Comparison of ENCODE assay signal across 8 cellular contexts in genomic region chr22:46661221-46661851, GRCh38. TPM values are rescaled to one million over a fixed set of nuclear protein-coding genes. Genes with fewer than 3 reads are reported as not detected.
DNase-seq lines count a peak whose midpoint lies in the region; ATAC-seq and TF ChIP-seq lines count a peak whose summit lies in the region.

No MANE protein-coding gene starts in this region.

- ATAC-seq in activated CD8-positive, alpha-beta memory T cell treated with anti-CD3 and anti-CD28 coated beads, Interleukin-2, amount 10 ng/mL, durations not matched to agents 7 days and 5 days = peak; percentile 55
- peak in 3 of 4 donors; percentile 27 to 76 (median 45) for ATAC-seq in heart left ventricle
- peak; percentile 88 for ATAC-seq in stimulated activated effector memory CD8-positive, alpha-beta T cell treated with anti-CD3 and anti-CD28 coated beads, Interleukin-12 subunit alpha, Interleukin-12 subunit beta, amount 100 ng/mL, for 72 hours
- ATAC-seq in GM21447 (IDR thresholded peaks at IDR 0.05; ENCODE audit: unreplicated experiment) = no peak
- no peak for ATAC-seq in GM21528 (IDR thresholded peaks at IDR 0.05; ENCODE audit: low FRiP score, unreplicated experiment)

- peak overlapping the region; percentile 43 for H3K27ac Mint-ChIP-seq in activated CD8-positive, alpha-beta memory T cell treated with anti-CD3 and anti-CD28 coated beads, Interleukin-2, amount 10 ng/mL, durations not matched to agents 7 days and 5 days
- H3K27ac Mint-ChIP-seq in stimulated activated effector memory CD8-positive, alpha-beta T cell treated with anti-CD3 and anti-CD28 coated beads, Interleukin-12 subunit alpha, Interleukin-12 subunit beta, amount 100 ng/mL, for 72 hours = peak overlapping the region; percentile 87

- H3K4me3 Mint-ChIP-seq in activated CD8-positive, alpha-beta memory T cell treated with anti-CD3 and anti-CD28 coated beads, Interleukin-2, amount 10 ng/mL, durations not matched to agents 7 days and 5 days = no peak overlapping the region
- peak overlapping the region; percentile 24 for H3K4me3 Mint-ChIP-seq in stimulated activated effector memory CD8-positive, alpha-beta T cell treated with anti-CD3 and anti-CD28 coated beads, Interleukin-12 subunit alpha, Interleukin-12 subunit beta, amount 100 ng/mL, for 72 hours

- in situ Hi-C loops in ACHN (cut with HindIII; ENCODE audit: low pct_ligation_motif_present, low pct_unique_long_range_greater_than_20kb, low sequenced_read_pairs) = no loop called here

- WGBS in heart left ventricle, 4 donors = 63 to 75% (median 70%) methylated on average over 8 to 22 of the region's 22 CpGs

- CTCF ChIA-PET in activated CD8-positive, alpha-beta memory T cell treated with anti-CD3 and anti-CD28 coated beads, Interleukin-2, amount 10 ng/mL, durations not matched to agents 7 days and 5 days (lab: Charles Lee) = no interaction called here

- DNase-seq in ACHN (peak; percentile 43), NCI-H1694 (lab: John Stamatoyannopoulos, UW) (peak; percentile 54), heart left ventricle (peak in 1 of 5 donors; percentile 76), retina (no peak)
- DNase-seq in activated CD8-positive, alpha-beta memory T cell treated with anti-CD3 and anti-CD28 coated beads, Interleukin-2, amount 10 ng/mL, durations not matched to agents 7 days and 5 days = no peak
- DNase-seq in stimulated activated effector memory CD8-positive, alpha-beta T cell treated with anti-CD3 and anti-CD28 coated beads, Interleukin-12 subunit alpha, Interleukin-12 subunit beta, amount 100 ng/mL, for 72 hours (ENCODE audit: low spot score in 2 of 2) = peak; percentile 33 to 64

- no peak for TF ChIP-seq POLR2A in heart left ventricle (IDR thresholded peaks at IDR 0.05)

- H3K27me3 ChIP-seq in heart left ventricle = no peaks in the 10 kb centered on the region

- H3K9me3 Mint-ChIP-seq in activated CD8-positive, alpha-beta memory T cell treated with anti-CD3 and anti-CD28 coated beads, Interleukin-2, amount 10 ng/mL, durations not matched to agents 7 days and 5 days (ENCODE audit: low read depth) = no peaks in the 10 kb centered on the region
- no peaks in the 10 kb centered on the region for H3K9me3 Mint-ChIP-seq in stimulated activated effector memory CD8-positive, alpha-beta T cell treated with anti-CD3 and anti-CD28 coated beads, Interleukin-12 subunit alpha, Interleukin-12 subunit beta, amount 100 ng/mL, for 72 hours

- intact Hi-C loops in heart left ventricle (cut with DNase I) = no loop called here

- no peaks in the 10 kb centered on the region for H3K27me3 Mint-ChIP-seq in activated CD8-positive, alpha-beta memory T cell treated with anti-CD3 and anti-CD28 coated beads, Interleukin-2, amount 10 ng/mL, durations not matched to agents 7 days and 5 days

- H3K9me3 ChIP-seq in heart left ventricle = no peaks in the 10 kb centered on the region

- peaks cover 0 to 59% (median 35%) of the 10 kb centered on the region in 9 donors for H3K36me3 ChIP-seq in heart left ventricle

- no peak for TF ChIP-seq CTCF in heart left ventricle (IDR thresholded peaks at IDR 0.05)

- H3K4me1 Mint-ChIP-seq in activated CD8-positive, alpha-beta memory T cell treated with anti-CD3 and anti-CD28 coated beads, Interleukin-2, amount 10 ng/mL, durations not matched to agents 7 days and 5 days = peaks cover 14% of the 10 kb centered on the region
- peaks cover 35% of the 10 kb centered on the region for H3K4me1 Mint-ChIP-seq in stimulated activated effector memory CD8-positive, alpha-beta T cell treated with anti-CD3 and anti-CD28 coated beads, Interleukin-12 subunit alpha, Interleukin-12 subunit beta, amount 100 ng/mL, for 72 hours

- no peak overlapping the region for H3K4me3 ChIP-seq in heart left ventricle

- H3K27ac ChIP-seq in heart left ventricle = peak overlapping the region in 7 of 12 donors; percentile 1 to 79 (median 42)

- H3K4me1 ChIP-seq in heart left ventricle = peaks cover 0 to 58% (median 13%) of the 10 kb centered on the region in 12 donors

- no peaks in the 10 kb centered on the region for H3K36me3 Mint-ChIP-seq in activated CD8-positive, alpha-beta memory T cell treated with anti-CD3 and anti-CD28 coated beads, Interleukin-2, amount 10 ng/mL, durations not matched to agents 7 days and 5 days
- H3K36me3 Mint-ChIP-seq in stimulated activated effector memory CD8-positive, alpha-beta T cell treated with anti-CD3 and anti-CD28 coated beads, Interleukin-12 subunit alpha, Interleukin-12 subunit beta, amount 100 ng/mL, for 72 hours = peaks cover 11% of the 10 kb centered on the region

RNA-seq across cellular contexts. Expression of gene GRAMD4, which starts 41.1 kb away (rescaled TPM):
- 10 to 100 TPM; 35.4 to 44.6 TPM for total RNA-seq in activated CD8-positive, alpha-beta memory T cell treated with anti-CD3 and anti-CD28 coated beads, Interleukin-2, amount 10 ng/mL, durations not matched to agents 7 days and 5 days
- 100 to 1,000 TPM in 2 of 9 donors, 10 to 100 TPM in 7; 31.2 to 122 (median 72.5) TPM for total RNA-seq in heart left ventricle
- 10 to 100 TPM; 22.4 to 53.2 TPM for polyA plus RNA-seq in heart left ventricle

Comparison
In these comparisons a context has a peak if more than half of its experiments do, and no peak if none do; other contexts are left out.
1. DNase-seq: peak in ACHN (single experiment), NCI-H1694 (single experiment) and stimulated activated effector memory CD8-positive, alpha-beta T cell treated with anti-CD3 and anti-CD28 coated beads, Interleukin-12 subunit alpha, Interleukin-12 subunit beta, amount 100 ng/mL, for 72 hours (2 of 2); none in activated CD8-positive, alpha-beta memory T cell treated with anti-CD3 and anti-CD28 coated beads, Interleukin-2, amount 10 ng/mL, durations not matched to agents 7 days and 5 days (single experiment) and retina (single experiment).
2. ATAC-seq: peak in activated CD8-positive, alpha-beta memory T cell treated with anti-CD3 and anti-CD28 coated beads, Interleukin-2, amount 10 ng/mL, durations not matched to agents 7 days and 5 days (single experiment), heart left ventricle (3 of 4) and stimulated activated effector memory CD8-positive, alpha-beta T cell treated with anti-CD3 and anti-CD28 coated beads, Interleukin-12 subunit alpha, Interleukin-12 subunit beta, amount 100 ng/mL, for 72 hours (single experiment); none in GM21447 (single experiment) and GM21528 (single experiment).